18 cellular contexts compared by ENCODE assay signal in the genomic region with DNA sequence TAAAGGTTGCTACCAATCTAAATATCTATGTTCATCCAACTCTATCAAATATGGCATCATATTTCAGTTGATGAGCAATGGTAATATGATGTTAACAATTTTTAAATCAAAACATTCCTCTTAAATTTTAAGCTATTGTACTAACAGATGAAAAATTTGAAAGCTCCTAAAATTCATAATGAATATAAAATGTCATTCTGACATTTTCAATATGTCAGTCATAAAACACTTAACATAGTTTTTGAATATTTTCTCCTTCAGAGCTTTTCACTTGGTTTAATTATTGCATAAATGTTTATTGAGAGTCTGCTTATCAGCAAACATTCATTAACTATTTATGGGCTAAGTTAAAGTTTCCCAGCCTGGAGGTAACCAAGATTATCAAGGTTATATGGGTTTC.
"Had no signal": no experiment of that assay in that cellular context is flagged by ENCODE, and none has a peak within 500 bp of the region (broad histone marks: within the 10 kb centered on the region; RNA-seq: fewer than 3 reads in every experiment).

No MANE protein-coding gene starts in this region.

- H3K9me3 Mint-ChIP-seq: nephron progenitor cell had no signal

- H3K4me3 Mint-ChIP-seq: immature natural killer cell; naive thymus-derived CD4-positive, alpha-beta T cell; nephron progenitor cell; stimulated activated memory B cell treated with anti-CD40 and anti-IgM and Interleukin-4, amounts not matched to agents 10 μg/mL and 1 μg/mL and 100 μg/mL, for 72 hours; stimulated activated naive CD8-positive, alpha-beta T cell treated with anti-CD3 and anti-CD28 coated beads, Interleukin-15, Interleukin-2, amounts not matched to agents 100 ng/mL and 50 ng/mL, for 24 hours had no signal

- H3K27ac Mint-ChIP-seq: naive thymus-derived CD4-positive, alpha-beta T cell; nephron progenitor cell; stimulated activated memory B cell treated with anti-CD40 and anti-IgM and Interleukin-4, amounts not matched to agents 10 μg/mL and 1 μg/mL and 100 μg/mL, for 72 hours; stimulated activated naive CD8-positive, alpha-beta T cell treated with anti-CD3 and anti-CD28 coated beads, Interleukin-15, Interleukin-2, amounts not matched to agents 100 ng/mL and 50 ng/mL, for 24 hours had no signal

- FAIRE-seq: endometrium had no signal

- H3K4me3 ChIP-seq: gastroesophageal sphincter, ovary, right atrium auricular region, tibial nerve, upper lobe of right lung, vagina had no signal

- H3K4me1 ChIP-seq: right atrium auricular region, tibial nerve, upper lobe of right lung, vagina had no signal

- DNase-seq: effector memory CD4-positive, alpha-beta T cell; glutamatergic neuron; immature natural killer cell; mammary epithelial cell; naive thymus-derived CD4-positive, alpha-beta T cell; nephron progenitor cell; ovary; stimulated activated CD4-positive, alpha-beta T cell treated with anti-CD3 and anti-CD28 coated beads, Interleukin-4, amount 100 ng/mL, for 24 hours; upper lobe of right lung had no signal

- H3K4me1 Mint-ChIP-seq: naive thymus-derived CD4-positive, alpha-beta T cell; stimulated activated memory B cell treated with anti-CD40 and anti-IgM and Interleukin-4, amounts not matched to agents 10 μg/mL and 1 μg/mL and 100 μg/mL, for 72 hours had no signal

- H3K27me3 ChIP-seq: gastroesophageal sphincter, neutrophil, ovary, right atrium auricular region, tibial nerve, upper lobe of right lung, vagina had no signal

- H3K36me3 Mint-ChIP-seq: stimulated activated memory B cell treated with anti-CD40 and anti-IgM and Interleukin-4, amounts not matched to agents 10 μg/mL and 1 μg/mL and 100 μg/mL, for 72 hours had no signal

- H3K27ac ChIP-seq: gastroesophageal sphincter, neutrophil, ovary, right atrium auricular region, tibial nerve, upper lobe of right lung, vagina had no signal

- H3K36me3 ChIP-seq: gastroesophageal sphincter, neutrophil, ovary, right atrium auricular region, tibial nerve, upper lobe of right lung, vagina had no signal

- ATAC-seq: esophagus mucosa; naive thymus-derived CD4-positive, alpha-beta T cell; stimulated activated memory B cell treated with anti-CD40 and anti-IgM and Interleukin-4, amounts not matched to agents 10 μg/mL and 1 μg/mL and 100 μg/mL, for 72 hours; upper lobe of right lung had no signal

- H3K9me3 ChIP-seq: gastroesophageal sphincter, neutrophil, ovary, right atrium auricular region, tibial nerve, upper lobe of right lung, vagina had no signal
